Comparison of ENCODE assay signal across 8 cellular contexts in genomic region chr21:29024474-29025327, GRCh38. TPM values are rescaled to one million over a fixed set of nuclear protein-coding genes. Genes with fewer than 3 reads are reported as not detected.
DNase-seq lines count a peak whose midpoint lies in the region; ATAC-seq and TF ChIP-seq lines count a peak whose summit lies in the region.

USP16 (plus strand) TSS chr21:29024668; CDS start chr21:29027914, 3,246 bp downstream.

- peak within 1 kb of the TSS; percentile 85 for H3K4me2 ChIP-seq in mammary epithelial cell (ENCODE audit: insufficient read depth, low read depth, low read length)

- H4K20me1 ChIP-seq in mammary epithelial cell (ENCODE audit: insufficient read depth, low read length) = no peaks in the 10 kb centered on the region

- H3K9me3 ChIP-seq in WERI-Rb-1 (ENCODE audit: severe bottlenecking) (peaks cover 5% of the 10 kb centered on the region), mammary epithelial cell (replicated peaks; ENCODE audit: insufficient read depth, low read length) (no peaks in the 10 kb centered on the region), iPS-20b (ENCODE audit: insufficient read depth, low read depth, low read length) (no peaks in the 10 kb centered on the region)

- H3K4me3 ChIP-seq in WERI-Rb-1 (ENCODE audit: low read depth, low read length) = peak within 1 kb of the TSS; percentile 84
- peak within 1 kb of the TSS; percentile 70 to 98 (median 93) for H3K4me3 ChIP-seq in mammary epithelial cell (replicated peaks in 1 of 3; ENCODE audit: insufficient read depth in 1 of 3, low read depth in 2 of 3, low read length in 3 of 3)
- H3K4me3 ChIP-seq in iPS-20b (ENCODE audit: low read length) = peak within 1 kb of the TSS; percentile 83
- H3K4me3 ChIP-seq in skin epidermis = peak within 1 kb of the TSS; percentile 51 to 64 (median 63)

- in situ Hi-C loops in ACHN (cut with HindIII; ENCODE audit: low pct_ligation_motif_present, low pct_unique_long_range_greater_than_20kb, low sequenced_read_pairs) (no loop called here), mammary epithelial cell (cut with MboI; ENCODE audit: low sequenced_read_pairs in 2 of 2) (no loop called here)

- intact Hi-C loops in mammary epithelial cell (cut with micrococcal nuclease) = loop anchor here (1.0 to 5.0 kb wide), 2 partner anchors 32 to 48 kb away; partner anchors contain the start of genes CCT8 and LTN1

- H3K79me2 ChIP-seq in mammary epithelial cell (ENCODE audit: insufficient read depth, low read length) = peaks cover 45% of the 10 kb centered on the region

- H3K9ac ChIP-seq in mammary epithelial cell (ENCODE audit: insufficient read depth, low read length) = peak within 1 kb of the TSS; percentile 97
- peak within 1 kb of the TSS; percentile 94 for H3K9ac ChIP-seq in iPS-20b (ENCODE audit: low read depth, low read length)

- H3K27me3 ChIP-seq in WERI-Rb-1 (ENCODE audit: insufficient read depth, low read depth, severe bottlenecking) (no peaks in the 10 kb centered on the region), mammary epithelial cell (ENCODE audit: insufficient read depth, low read length) (no peaks in the 10 kb centered on the region), iPS-20b (ENCODE audit: insufficient read depth, low read length) (no peaks in the 10 kb centered on the region)

- TF ChIP-seq CTCF in WERI-Rb-1 (IDR thresholded peaks at IDR 0.05; ENCODE audit: low read depth, low read length) (0 out of 2 replicates have a peak, but pooled peaks have one; percentile 2), mammary epithelial cell (conservative IDR thresholded peaks at IDR 0.05 in 1 of 2, IDR thresholded peaks at IDR 0.05 in 1 of 2; ENCODE audit: extremely low read depth in 1 of 2, insufficient read depth in 1 of 2, low read depth in 1 of 2, low read length in 2 of 2) (no peak)

- peak; percentile 95 for ATAC-seq in GM18873 (IDR thresholded peaks at IDR 0.05; ENCODE audit: low FRiP score, unreplicated experiment)
- peak; percentile 94 for ATAC-seq in HG03139 (IDR thresholded peaks at IDR 0.05; ENCODE audit: unreplicated experiment)

- BruUV-seq in mammary epithelial cell (replicated peaks; lab: Mats Ljungman, UMichigan) = TSS peak; percentile 41

- H3K27ac ChIP-seq in WERI-Rb-1 = peak within 1 kb of the TSS; percentile 98
- peak within 1 kb of the TSS; percentile 97 for H3K27ac ChIP-seq in mammary epithelial cell (ENCODE audit: insufficient read depth, low read depth, low read length)
- H3K27ac ChIP-seq in iPS-20b (ENCODE audit: low read length) = peak within 1 kb of the TSS; percentile 67
- peak within 1 kb of the TSS; percentile 32 to 100 (median 98) for H3K27ac ChIP-seq in skin epidermis

- peaks cover 7% of the 10 kb centered on the region for H3K4me1 ChIP-seq in mammary epithelial cell (ENCODE audit: insufficient read depth, low read length)
- H3K4me1 ChIP-seq in iPS-20b (ENCODE audit: insufficient read depth, low read length) = no peaks in the 10 kb centered on the region

- WGBS in mammary epithelial cell (ENCODE audit: low coverage, missing lambda C conversion rate) = 2% methylated on average over 32 of the region's 48 CpGs

- H2AFZ ChIP-seq in mammary epithelial cell (ENCODE audit: low read depth, low read length) = peak within 1 kb of the TSS; percentile 98

- dilution Hi-C loops in mammary epithelial cell (cut with HindIII; ENCODE audit: low sequenced_read_pairs) = no loop called here

- peak; percentile 97 for DNase-seq in ACHN
- peak; percentile 98 for DNase-seq in NCI-H2227 (lab: John Stamatoyannopoulos, UW; ENCODE audit: unreplicated experiment)
- DNase-seq in WERI-Rb-1 = peak; percentile 98
- DNase-seq in mammary epithelial cell = peak; percentile 100

- H3K36me3 ChIP-seq in WERI-Rb-1 = peaks cover 18% of the 10 kb centered on the region
- H3K36me3 ChIP-seq in mammary epithelial cell (ENCODE audit: insufficient read depth, low read length) = no peaks in the 10 kb centered on the region
- H3K36me3 ChIP-seq in iPS-20b (ENCODE audit: insufficient read depth, low read depth, low read length) = peaks cover 10% of the 10 kb centered on the region; the same call in 1 of the 2 replicates

- CTCF ChIA-PET in mammary epithelial cell (lab: Charles Lee; ENCODE audit: low non-redundant PET) = interaction anchor here (0.6 to 0.7 kb wide), 3 partner anchors 32 to 141 kb away, joined by 4 to 16 read pairs (median 5); partner anchors contain the start of gene CCT8

RNA-seq across cellular contexts. Expression of gene USP16, which starts in this region (rescaled TPM):
- 10 to 100 TPM; 17.3 to 28.1 TPM for total RNA-seq in mammary epithelial cell
- polyA plus RNA-seq in mammary epithelial cell = 12.4 TPM
- 15.6 TPM for polyA minus RNA-seq in mammary epithelial cell

Comparison
In these comparisons a context has a peak if more than half of its experiments do, and no peak if none do; other contexts are left out.
1. Peak in every context shown above with its lines: DNase-seq, ATAC-seq, H3K4me3 ChIP-seq and H3K27ac ChIP-seq.